In the genomic region with DNA sequence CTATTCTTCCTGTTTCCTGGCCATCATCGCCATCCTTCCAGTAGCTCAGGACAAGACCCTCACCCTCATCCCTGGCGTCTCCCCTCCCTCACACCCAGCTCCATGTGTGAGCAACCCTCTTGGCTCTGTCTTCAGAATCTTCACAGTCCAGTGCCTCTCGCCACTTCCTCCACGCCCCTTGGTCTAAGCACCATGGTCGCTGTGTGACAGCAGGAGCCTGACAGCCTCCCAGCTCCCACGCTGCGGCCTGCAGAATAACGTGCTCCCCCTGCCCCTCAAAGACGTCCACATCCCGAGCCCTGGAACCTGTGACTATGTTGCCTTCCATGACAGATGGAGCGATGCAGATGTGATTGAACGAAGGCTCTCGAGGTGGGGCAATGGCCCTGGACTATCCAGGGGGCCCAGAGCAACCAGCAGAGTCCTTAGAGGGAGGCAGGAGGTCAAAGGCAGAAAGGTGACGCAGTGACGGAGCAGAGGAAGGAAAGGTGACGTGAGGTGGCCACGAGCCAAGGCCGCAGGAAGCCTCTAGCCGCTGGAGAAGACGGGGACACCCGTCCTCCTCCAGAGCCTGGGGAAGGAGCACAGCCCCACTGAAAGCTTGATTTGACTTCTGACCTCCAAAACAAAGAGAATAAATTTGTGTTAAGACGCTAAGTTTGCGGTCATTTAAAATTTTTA, we compare ENCODE assay signal across 21 cellular contexts.
DNase-seq lines count a peak whose midpoint lies in the region; ATAC-seq and TF ChIP-seq lines count a peak whose summit lies in the region.
"Had no signal": no experiment of that assay in that cellular context is flagged by ENCODE, and none has a peak within 500 bp of the region (broad histone marks: within the 10 kb centered on the region; RNA-seq: fewer than 3 reads in every experiment).

No MANE protein-coding gene starts in this region.

- H4K20me1 ChIP-seq in mammary epithelial cell (ENCODE audit: insufficient read depth, low read length) (no peaks in the 10 kb centered on the region), OCI-LY7 (ENCODE audit: insufficient read depth, low read length) (no peaks in the 10 kb centered on the region)

- DNase-seq in mammary epithelial cell = no peak
- no peak for DNase-seq in MCF 10A (ENCODE audit: unreplicated experiment)
- DNase-seq in dermis blood vessel endothelial cell = peak; percentile 59
- DNase-seq in right lobe of liver = peak in 1 of 3 donors; percentile 62
- peak; percentile 61 to 65 for DNase-seq in thyroid gland
- DNase-seq in OCI-LY7 (ENCODE audit: low spot score) = no peak
- no peak for DNase-seq in dedifferentiated amniotic fluid mesenchymal stem cell (ENCODE audit: extremely low spot score)
- DNase-seq: 8988T; activated CD4-positive, CD25-positive, alpha-beta regulatory T cell; activated CD8-positive, alpha-beta memory T cell treated with anti-CD3 and anti-CD28 coated beads, Interleukin-2, amount 10 ng/mL, durations not matched to agents 7 days and 5 days; activated gamma-delta T cell; CD4-positive, alpha-beta memory T cell; colonic mucosa; erythroblast; HCEC 1CT; MM.1S; NCI-H526; stimulated activated CD4-positive, alpha-beta T cell treated with anti-CD3 and anti-CD28 coated beads, Interleukin-1b, Interleukin-23, amount 100 ng/mL, for 48 hours; SW 1271 had no signal

- intact Hi-C loops in mammary epithelial cell (cut with micrococcal nuclease) = no loop called here
- intact Hi-C loops in MCF 10A (cut with micrococcal nuclease) = no loop called here
- intact Hi-C loops in right lobe of liver (cut with DNase I) = no loop called here
- intact Hi-C loops in thyroid gland (cut with DNase I) = no loop called here
- intact Hi-C loops in OCI-LY7 (cut with micrococcal nuclease; ENCODE audit: unreplicated experiment) = no loop called here

- no peaks in the 10 kb centered on the region for H3K27me3 Mint-ChIP-seq in MCF 10A (ENCODE audit: insufficient read depth, unreplicated experiment)
- H3K27me3 Mint-ChIP-seq: activated CD8-positive, alpha-beta memory T cell treated with anti-CD3 and anti-CD28 coated beads, Interleukin-2, amount 10 ng/mL, durations not matched to agents 7 days and 5 days; CD4-positive, alpha-beta memory T cell had no signal

- H3K27ac Mint-ChIP-seq in MCF 10A (ENCODE audit: low read depth, unreplicated experiment) = no peak overlapping the region
- H3K27ac Mint-ChIP-seq: activated CD8-positive, alpha-beta memory T cell treated with anti-CD3 and anti-CD28 coated beads, Interleukin-2, amount 10 ng/mL, durations not matched to agents 7 days and 5 days had no signal

- BruUV-seq in mammary epithelial cell (replicated peaks; lab: Mats Ljungman, UMichigan) = no TSS peak
- no TSS peak for BruUV-seq in MCF 10A (replicated peaks; lab: Mats Ljungman, UMichigan)
- BruUV-seq in OCI-LY7 (replicated peaks; lab: Mats Ljungman, UMichigan) = no TSS peak

- dilution Hi-C loops in mammary epithelial cell (cut with HindIII; ENCODE audit: low sequenced_read_pairs) = no loop called here

- no peak for TF ChIP-seq POLR2A in right lobe of liver (IDR thresholded peaks at IDR 0.05)
- TF ChIP-seq POLR2A in thyroid gland (IDR thresholded peaks at IDR 0.05) = no peak

- H2AFZ ChIP-seq in mammary epithelial cell (ENCODE audit: low read depth, low read length) = peak overlapping the region; percentile 45
- H2AFZ ChIP-seq in OCI-LY7 (ENCODE audit: low read length) = no peak overlapping the region

- no peaks in the 10 kb centered on the region for H3K9me3 ChIP-seq in mammary epithelial cell (replicated peaks; ENCODE audit: insufficient read depth, low read length)
- no peaks in the 10 kb centered on the region for H3K9me3 ChIP-seq in right lobe of liver
- no peaks in the 10 kb centered on the region for H3K9me3 ChIP-seq in thyroid gland
- H3K9me3 ChIP-seq in OCI-LY7 (ENCODE audit: low read length) = no peaks in the 10 kb centered on the region
- H3K9me3 ChIP-seq: colonic mucosa, thoracic aorta had no signal

- H3K27ac ChIP-seq in mammary epithelial cell (ENCODE audit: insufficient read depth, low read depth, low read length) (no peak overlapping the region), right lobe of liver (no peak overlapping the region), thyroid gland (no peak overlapping the region), OCI-LY7 (ENCODE audit: low read depth, low read length, poor library complexity, severe bottlenecking) (no peak overlapping the region)
- H3K27ac ChIP-seq: colonic mucosa, thoracic aorta had no signal

- no peaks in the 10 kb centered on the region for H3K36me3 ChIP-seq in mammary epithelial cell (ENCODE audit: insufficient read depth, low read length)
- H3K36me3 ChIP-seq in right lobe of liver = peaks cover 0 to 7% (median 0%) of the 10 kb centered on the region in 4 donors
- no peaks in the 10 kb centered on the region for H3K36me3 ChIP-seq in thyroid gland
- H3K36me3 ChIP-seq in OCI-LY7 (ENCODE audit: insufficient read depth, low read length) = no peaks in the 10 kb centered on the region
- H3K36me3 ChIP-seq: colonic mucosa had no signal

- H3K9ac ChIP-seq in mammary epithelial cell (ENCODE audit: insufficient read depth, low read length) = no peak overlapping the region

- 58% methylated on average over 19 of the region's 23 CpGs for WGBS in mammary epithelial cell (ENCODE audit: low coverage, missing lambda C conversion rate)
- 74% methylated on average over 18 of the region's 23 CpGs for WGBS in right lobe of liver (ENCODE audit: insufficient coverage, low coverage, low lambda C conversion rate, missing lambda C conversion rate)
- 47 to 56% methylated on average over 23 of the region's 23 CpGs for WGBS in thyroid gland, 2 donors

- POLR2A ChIA-PET in MCF 10A (lab: Yijun Ruan, JAX) = interaction anchor here (0.5 kb wide), 1 partner anchor 144 kb away, joined by 3 read pairs; no protein-coding TSS in a partner anchor
- POLR2A ChIA-PET in OCI-LY7 (lab: Charles Lee) = no interaction called here

- H3K4me3 ChIP-seq in mammary epithelial cell (replicated peaks in 1 of 3; ENCODE audit: insufficient read depth in 1 of 3, low read depth in 2 of 3, low read length in 3 of 3) (no peak overlapping the region), right lobe of liver (no peak overlapping the region), thyroid gland (replicated peaks in 1 of 3) (no peak overlapping the region), OCI-LY7 (ENCODE audit: low read depth, low read length, poor library complexity, severe bottlenecking) (no peak overlapping the region)
- H3K4me3 ChIP-seq: colonic mucosa, thoracic aorta had no signal

- TF ChIP-seq CTCF in mammary epithelial cell (conservative IDR thresholded peaks at IDR 0.05 in 1 of 2, IDR thresholded peaks at IDR 0.05 in 1 of 2; ENCODE audit: extremely low read depth in 1 of 2, insufficient read depth in 1 of 2, low read depth in 1 of 2, low read length in 2 of 2) = no peak
- no peak for TF ChIP-seq CTCF in MCF 10A (IDR thresholded peaks at IDR 0.05; ENCODE audit: unreplicated experiment)
- no peak for TF ChIP-seq CTCF in right lobe of liver (IDR thresholded peaks at IDR 0.05)
- TF ChIP-seq CTCF in thyroid gland (IDR thresholded peaks at IDR 0.05) = no peak
- TF ChIP-seq CTCF in OCI-LY7 (conservative IDR thresholded peaks at IDR 0.05; ENCODE audit: low read length) = no peak

- no peak overlapping the region for H3K4me3 Mint-ChIP-seq in MCF 10A (ENCODE audit: unreplicated experiment)
- H3K4me3 Mint-ChIP-seq: activated CD8-positive, alpha-beta memory T cell treated with anti-CD3 and anti-CD28 coated beads, Interleukin-2, amount 10 ng/mL, durations not matched to agents 7 days and 5 days; CD4-positive, alpha-beta memory T cell had no signal

- CTCF ChIA-PET in mammary epithelial cell (lab: Charles Lee; ENCODE audit: low non-redundant PET) = no interaction called here
- CTCF ChIA-PET in MCF 10A (lab: Yijun Ruan, JAX) = interaction anchor here (0.8 kb wide), 1 partner anchor 160 kb away, joined by 3 read pairs; no protein-coding TSS in a partner anchor
- CTCF ChIA-PET in OCI-LY7 (lab: Charles Lee; ENCODE audit: unreplicated experiment) = no interaction called here

- H3K36me3 Mint-ChIP-seq in MCF 10A (ENCODE audit: insufficient read depth, unreplicated experiment) = peaks cover 7% of the 10 kb centered on the region
- H3K36me3 Mint-ChIP-seq: activated CD8-positive, alpha-beta memory T cell treated with anti-CD3 and anti-CD28 coated beads, Interleukin-2, amount 10 ng/mL, durations not matched to agents 7 days and 5 days; CD4-positive, alpha-beta memory T cell had no signal

- no peaks in the 10 kb centered on the region for H3K9me3 Mint-ChIP-seq in MCF 10A (ENCODE audit: unreplicated experiment)
- H3K9me3 Mint-ChIP-seq: CD4-positive, alpha-beta memory T cell had no signal

- in situ Hi-C loops in mammary epithelial cell (cut with MboI; ENCODE audit: low sequenced_read_pairs in 2 of 2) = no loop called here

- H3K27me3 ChIP-seq in mammary epithelial cell (ENCODE audit: insufficient read depth, low read length) (no peaks in the 10 kb centered on the region), right lobe of liver (no peaks in the 10 kb centered on the region), thyroid gland (no peaks in the 10 kb centered on the region)
- H3K27me3 ChIP-seq: colonic mucosa had no signal

- ATAC-seq in right lobe of liver (peak; percentile 30 to 58 (median 38)), GM18907 (IDR thresholded peaks at IDR 0.05; ENCODE audit: unreplicated experiment) (no peak)
- ATAC-seq: activated CD8-positive, alpha-beta memory T cell treated with anti-CD3 and anti-CD28 coated beads, Interleukin-2, amount 10 ng/mL, durations not matched to agents 7 days and 5 days had no signal

- no peaks in the 10 kb centered on the region for H3K9me2 ChIP-seq in OCI-LY7 (ENCODE audit: insufficient read depth, low read length)

- H3K79me2 ChIP-seq in mammary epithelial cell (ENCODE audit: insufficient read depth, low read length) = no peaks in the 10 kb centered on the region
- H3K79me2 ChIP-seq in OCI-LY7 (ENCODE audit: insufficient read depth, low read depth, low read length) = no peaks in the 10 kb centered on the region

- peaks cover 7% of the 10 kb centered on the region for H3K4me1 Mint-ChIP-seq in MCF 10A (ENCODE audit: insufficient read depth, unreplicated experiment)
- H3K4me1 Mint-ChIP-seq: CD4-positive, alpha-beta memory T cell had no signal

- H3K4me1 ChIP-seq in mammary epithelial cell (ENCODE audit: insufficient read depth, low read length) (peaks cover 20% of the 10 kb centered on the region), right lobe of liver (no peaks in the 10 kb centered on the region), thyroid gland (peaks cover 5 to 23% of the 10 kb centered on the region in 2 donors), OCI-LY7 (ENCODE audit: insufficient read depth, low read length, poor library complexity, severe bottlenecking) (no peaks in the 10 kb centered on the region)
- H3K4me1 ChIP-seq: colonic mucosa had no signal

- no peak overlapping the region for H3K4me2 ChIP-seq in mammary epithelial cell (ENCODE audit: insufficient read depth, low read depth, low read length)
- no peak overlapping the region for H3K4me2 ChIP-seq in OCI-LY7 (ENCODE audit: low read length)

Comparison
In these comparisons a context has a peak if more than half of its experiments do, and no peak if none do; other contexts are left out.
1. DNase-seq: peak in dermis blood vessel endothelial cell (single experiment) and thyroid gland (2 of 2); none in mammary epithelial cell (single experiment), MCF 10A (single experiment), OCI-LY7 (single experiment) and dedifferentiated amniotic fluid mesenchymal stem cell (single experiment).